17 cellular contexts compared by ENCODE assay signal in the genomic region with DNA sequence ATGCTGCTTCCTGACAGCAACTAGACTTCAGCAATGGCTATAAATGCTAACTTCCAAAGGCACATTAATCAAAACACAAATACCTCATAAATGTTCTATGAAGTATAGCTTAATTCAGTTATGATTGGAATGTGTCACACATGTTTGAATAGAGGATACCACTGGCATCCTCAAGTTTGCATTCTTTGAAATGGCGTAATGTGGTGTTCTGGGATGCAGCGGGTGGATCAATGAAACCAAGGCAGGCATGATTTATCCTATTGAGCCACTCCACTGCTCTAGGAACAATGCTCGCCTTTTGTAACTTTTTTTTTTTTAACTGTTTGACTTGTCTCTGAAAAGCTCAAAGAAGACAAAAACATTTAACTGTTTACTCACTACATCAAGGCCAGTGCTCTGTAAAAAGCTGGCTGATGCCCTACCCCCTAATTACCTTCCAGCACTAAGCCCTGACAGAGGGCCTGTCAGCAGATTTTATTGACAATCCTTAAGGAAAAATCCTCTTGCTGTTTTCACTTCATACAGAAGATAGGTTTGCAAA.
DNase-seq lines count a peak whose midpoint lies in the region; ATAC-seq and TF ChIP-seq lines count a peak whose summit lies in the region.
"Had no signal": no experiment of that assay in that cellular context is flagged by ENCODE, and none has a peak within 500 bp of the region (broad histone marks: within the 10 kb centered on the region; RNA-seq: fewer than 3 reads in every experiment).

No MANE protein-coding gene starts in this region.

- peak; percentile 10 for DNase-seq in Caki2 (ENCODE audit: low read depth)
- peak; percentile 15 for DNase-seq in HT-29 (ENCODE audit: low spot score)
- DNase-seq in kidney tubule cell (ENCODE audit: low spot score), result peak; percentile 31
- DNase-seq in H7, result no peak
- DNase-seq in brain microvascular endothelial cell, result no peak
- DNase-seq: activated CD4-positive, alpha-beta memory T cell treated with anti-CD3 and anti-CD28 coated beads, Interleukin-2, amount 10 ng/mL, durations not matched to agents 7 days and 5 days; activated effector memory CD4-positive, alpha-beta T cell treated with anti-CD3 and anti-CD28 coated beads, Interleukin-2, amount 50 U/mL, for 16 hours; CD4-positive, CD25-positive, alpha-beta regulatory T cell; NCI-H526; T-helper 9 cell had no signal

- H3K27me3 ChIP-seq in H7 (ENCODE audit: control insufficient read depth, insufficient read depth, low read length), result no peaks in the 10 kb centered on the region; the same call in 1 of the 2 replicates
- H3K27me3 ChIP-seq in brain microvascular endothelial cell (replicated peaks), result no peaks in the 10 kb centered on the region
- H3K27me3 ChIP-seq: neutrophil had no signal

- in situ Hi-C loops in Caki2 (cut with HindIII; ENCODE audit: low pct_unique_long_range_greater_than_20kb, low sequenced_read_pairs) (no loop called here), brain microvascular endothelial cell (cut with HindIII; ENCODE audit: low pct_ligation_motif_present, low sequenced_read_pairs) (no loop called here)

- no peak overlapping the region for H3K4me3 ChIP-seq in H7 (ENCODE audit: insufficient read depth, low read depth, low read length)
- H3K4me3 ChIP-seq in brain microvascular endothelial cell (ENCODE audit: low read depth, low read length), result no peak overlapping the region
- H3K4me3 ChIP-seq: lung, smooth muscle cell had no signal

- H3K36me3 ChIP-seq in H7 (replicated peaks; ENCODE audit: control insufficient read depth, insufficient read depth, low read length) (no peaks in the 10 kb centered on the region), brain microvascular endothelial cell (replicated peaks) (no peaks in the 10 kb centered on the region)
- H3K36me3 ChIP-seq: neutrophil had no signal

- ATAC-seq in HG02973 (IDR thresholded peaks at IDR 0.05; ENCODE audit: unreplicated experiment) (no peak), GM19467 (IDR thresholded peaks at IDR 0.05; ENCODE audit: unreplicated experiment) (no peak)

- H3K27ac ChIP-seq in VCaP (peak overlapping the region; percentile 34; the same call in 1 of the 2 replicates), brain microvascular endothelial cell (no peak overlapping the region)
- H3K27ac ChIP-seq: neutrophil, RWPE1 had no signal

- no peak for TF ChIP-seq CTCF in VCaP (conservative IDR thresholded peaks at IDR 0.05)
- no peak for TF ChIP-seq CTCF in brain microvascular endothelial cell (IDR thresholded peaks at IDR 0.05; ENCODE audit: low read depth, low read length, missing control alignments)

Comparison
In these comparisons a context has a peak if more than half of its experiments do, and no peak if none do; other contexts are left out.
1. DNase-seq: peak in Caki2 (single experiment), HT-29 (single experiment) and kidney tubule cell (single experiment); none in H7 (single experiment) and brain microvascular endothelial cell (single experiment).